In the genomic region with DNA sequence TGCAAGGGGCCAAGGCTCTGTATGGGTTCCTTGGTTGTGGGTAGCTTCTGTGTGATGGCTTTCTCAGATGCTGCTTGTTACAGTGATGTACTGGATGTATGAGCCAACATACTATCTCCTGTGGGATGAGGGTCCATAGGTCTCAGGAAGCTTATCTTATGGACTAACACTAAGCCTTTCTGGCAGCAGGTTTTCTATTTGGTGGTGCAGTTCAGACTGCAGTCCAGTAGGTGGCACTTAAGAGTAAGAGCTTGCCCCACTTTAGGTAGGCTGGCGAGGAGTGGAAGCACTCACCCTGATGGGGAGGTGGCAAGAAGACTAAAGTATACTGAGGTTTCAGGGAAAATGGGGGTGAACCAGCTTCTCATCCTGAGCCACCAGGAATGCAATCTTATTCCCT, we compare ENCODE assay signal across 8 cellular contexts.
DNase-seq lines count a peak whose midpoint lies in the region; ATAC-seq and TF ChIP-seq lines count a peak whose summit lies in the region.

No MANE protein-coding gene starts in this region.

- no peaks in the 10 kb centered on the region for H3K4me1 Mint-ChIP-seq in HFFc6 (ENCODE audit: low read depth)
- peaks cover 26% of the 10 kb centered on the region for H3K4me1 Mint-ChIP-seq in activated naive CD8-positive, alpha-beta T cell treated with anti-CD3 and anti-CD28 coated beads, Interleukin-2, amount 50 U/mL, for 24 hours

- no peak for TF ChIP-seq POLR2A in thyroid gland (IDR thresholded peaks at IDR 0.05)

- H3K4me3 ChIP-seq in cardiac muscle cell (no peak overlapping the region), thyroid gland (replicated peaks in 1 of 3) (no peak overlapping the region)

- 17% methylated on average over 1 of the region's 1 CpG; no CpG with 5 or more reads in 1 of the 2 donors for WGBS in thyroid gland, 2 donors

- no peaks in the 10 kb centered on the region for H3K27me3 ChIP-seq in cardiac muscle cell
- H3K27me3 ChIP-seq in thyroid gland = no peaks in the 10 kb centered on the region

- ATAC-seq in left ventricle myocardium superior (no peak), left lobe of liver (peak; percentile 91)
- no peak for ATAC-seq in activated naive CD8-positive, alpha-beta T cell treated with anti-CD3 and anti-CD28 coated beads, Interleukin-2, amount 50 U/mL, for 24 hours

- H3K27me3 Mint-ChIP-seq in HFFc6 (ENCODE audit: insufficient read depth) = no peaks in the 10 kb centered on the region
- H3K27me3 Mint-ChIP-seq in activated naive CD8-positive, alpha-beta T cell treated with anti-CD3 and anti-CD28 coated beads, Interleukin-2, amount 50 U/mL, for 24 hours = no peaks in the 10 kb centered on the region

- H3K36me3 Mint-ChIP-seq in HFFc6 (ENCODE audit: low read depth) = no peaks in the 10 kb centered on the region
- H3K36me3 Mint-ChIP-seq in activated naive CD8-positive, alpha-beta T cell treated with anti-CD3 and anti-CD28 coated beads, Interleukin-2, amount 50 U/mL, for 24 hours (ENCODE audit: low read depth) = no peaks in the 10 kb centered on the region

- peaks cover 11% of the 10 kb centered on the region for H3K9me3 Mint-ChIP-seq in HFFc6
- no peaks in the 10 kb centered on the region for H3K9me3 Mint-ChIP-seq in activated naive CD8-positive, alpha-beta T cell treated with anti-CD3 and anti-CD28 coated beads, Interleukin-2, amount 50 U/mL, for 24 hours

- intact Hi-C loops in left ventricle myocardium superior (cut with micrococcal nuclease) = no loop called here
- intact Hi-C loops in thyroid gland (cut with DNase I) = loop anchor here (10.0 kb wide), 1 partner anchor 395 kb away; no protein-coding TSS in a partner anchor

- H3K27ac ChIP-seq in cardiac muscle cell = no peak overlapping the region
- no peak overlapping the region for H3K27ac ChIP-seq in thyroid gland

- TF ChIP-seq CTCF in cardiac muscle cell (IDR thresholded peaks at IDR 0.05; ENCODE audit: low read depth, low read length) = peak; percentile 50
- peak; percentile 31; the same call in 1 of the 2 replicates for TF ChIP-seq CTCF in HFFc6 (IDR thresholded peaks at IDR 0.05)
- peak in 4 of 6 experiments; percentile 49 to 57 (median 52) for TF ChIP-seq CTCF in thyroid gland (IDR thresholded peaks at IDR 0.05)

- H3K36me3 ChIP-seq in cardiac muscle cell (no peaks in the 10 kb centered on the region), thyroid gland (no peaks in the 10 kb centered on the region)

- DNase-seq in cardiac muscle cell (ENCODE audit: low read depth in 1 of 2, low spot score in 1 of 2) = peak; percentile 28 to 46
- no peak for DNase-seq in left ventricle myocardium superior
- DNase-seq in HFFc6 = no peak
- DNase-seq in NOMO-1 treated with DMSO at 0.1 percent for 48 hours (lab: John Stamatoyannopoulos, UW; ENCODE audit: unreplicated experiment) = peak; percentile 31
- peak; percentile 22 for DNase-seq in activated naive CD8-positive, alpha-beta T cell treated with anti-CD3 and anti-CD28 coated beads, Interleukin-2, amount 50 U/mL, for 24 hours
- DNase-seq in left lobe of liver (ENCODE audit: low spot score) = peak; percentile 41
- DNase-seq in thyroid gland = peak; percentile 21 to 36
- no peak for DNase-seq in midbrain (lab: John Stamatoyannopoulos, UW)

- H3K4me3 Mint-ChIP-seq in HFFc6 = no peak overlapping the region
- H3K4me3 Mint-ChIP-seq in activated naive CD8-positive, alpha-beta T cell treated with anti-CD3 and anti-CD28 coated beads, Interleukin-2, amount 50 U/mL, for 24 hours = no peak overlapping the region

- H3K27ac Mint-ChIP-seq in HFFc6 = no peak overlapping the region
- no peak overlapping the region for H3K27ac Mint-ChIP-seq in activated naive CD8-positive, alpha-beta T cell treated with anti-CD3 and anti-CD28 coated beads, Interleukin-2, amount 50 U/mL, for 24 hours

- H3K9me3 ChIP-seq in cardiac muscle cell (ENCODE audit: low read depth) (no peaks in the 10 kb centered on the region), thyroid gland (no peaks in the 10 kb centered on the region)

- no peaks in the 10 kb centered on the region for H3K4me1 ChIP-seq in cardiac muscle cell (ENCODE audit: low read depth)
- no peaks in the 10 kb centered on the region for H3K4me1 ChIP-seq in thyroid gland

Comparison
In these comparisons a context has a peak if more than half of its experiments do, and no peak if none do; other contexts are left out.
1. DNase-seq: peak in cardiac muscle cell (2 of 2), NOMO-1 treated with DMSO at 0.1 percent for 48 hours (single experiment), activated naive CD8-positive, alpha-beta T cell treated with anti-CD3 and anti-CD28 coated beads, Interleukin-2, amount 50 U/mL, for 24 hours (single experiment), left lobe of liver (single experiment) and thyroid gland (2 of 2); none in left ventricle myocardium superior (single experiment), HFFc6 (single experiment) and midbrain (single experiment).
2. Peak in every context shown above with its lines, with median percentiles within 50 percentile points of each other: CTCF ChIP-seq.